2 cellular contexts compared by ENCODE assay signal in the genomic region with DNA sequence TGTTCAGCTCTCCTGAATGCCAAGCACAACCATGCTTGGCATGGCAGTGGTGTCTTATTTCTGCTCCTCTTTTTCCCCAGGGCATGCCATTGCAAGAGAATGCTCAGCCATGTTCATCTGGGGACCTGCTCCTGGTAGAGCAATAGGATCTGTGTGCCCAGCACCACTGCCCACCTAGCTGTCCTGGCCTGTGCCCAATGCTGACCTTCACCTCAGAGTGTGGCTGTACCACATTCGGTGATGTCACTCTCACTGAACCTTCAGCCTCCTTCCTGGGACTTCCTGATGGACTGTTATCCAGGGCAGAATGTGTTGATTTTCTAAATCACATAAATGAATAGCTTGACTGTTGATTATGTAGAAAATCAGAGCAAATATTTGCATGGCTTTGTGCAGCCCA.
TF ChIP-seq lines count a peak whose summit lies in the region.

No MANE protein-coding gene starts in this region.

TF ChIP-seq in liver, 16 proteins besides CTCF, POLR2A, EP300 and RAD21:
- TF ChIP-seq FOXA2 (IDR thresholded peaks at IDR 0.05) (no peak), RXRA (IDR thresholded peaks at IDR 0.05) (peak in 1 of 2 donors; percentile 53), MAX (IDR thresholded peaks at IDR 0.05) (no peak), TAF1 (conservative IDR thresholded peaks at IDR 0.05) (no peak), HNF4G (IDR thresholded peaks at IDR 0.05) (no peak), FOXA1 (IDR thresholded peaks at IDR 0.05) (no peak), REST (IDR thresholded peaks at IDR 0.05) (no peak), HNF4A (conservative IDR thresholded peaks at IDR 0.05) (peak in 1 of 2 donors; percentile 29), GABPA (IDR thresholded peaks at IDR 0.05 in 1 of 2, conservative IDR thresholded peaks at IDR 0.05 in 1 of 2) (no peak), JUND (IDR thresholded peaks at IDR 0.05) (peak in 1 of 2 donors; percentile 36), YY1 (IDR thresholded peaks at IDR 0.05) (no peak), SP1 (IDR thresholded peaks at IDR 0.05) (no peak)
- TF ChIP-seq, protein P1, sequence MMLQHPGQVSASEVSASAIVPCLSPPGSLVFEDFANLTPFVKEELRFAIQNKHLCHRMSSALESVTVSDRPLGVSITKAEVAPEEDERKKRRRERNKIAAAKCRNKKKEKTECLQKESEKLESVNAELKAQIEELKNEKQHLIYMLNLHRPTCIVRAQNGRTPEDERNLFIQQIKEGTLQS (IDR thresholded peaks at IDR 0.05) = no peak
- TF ChIP-seq, protein P2, sequence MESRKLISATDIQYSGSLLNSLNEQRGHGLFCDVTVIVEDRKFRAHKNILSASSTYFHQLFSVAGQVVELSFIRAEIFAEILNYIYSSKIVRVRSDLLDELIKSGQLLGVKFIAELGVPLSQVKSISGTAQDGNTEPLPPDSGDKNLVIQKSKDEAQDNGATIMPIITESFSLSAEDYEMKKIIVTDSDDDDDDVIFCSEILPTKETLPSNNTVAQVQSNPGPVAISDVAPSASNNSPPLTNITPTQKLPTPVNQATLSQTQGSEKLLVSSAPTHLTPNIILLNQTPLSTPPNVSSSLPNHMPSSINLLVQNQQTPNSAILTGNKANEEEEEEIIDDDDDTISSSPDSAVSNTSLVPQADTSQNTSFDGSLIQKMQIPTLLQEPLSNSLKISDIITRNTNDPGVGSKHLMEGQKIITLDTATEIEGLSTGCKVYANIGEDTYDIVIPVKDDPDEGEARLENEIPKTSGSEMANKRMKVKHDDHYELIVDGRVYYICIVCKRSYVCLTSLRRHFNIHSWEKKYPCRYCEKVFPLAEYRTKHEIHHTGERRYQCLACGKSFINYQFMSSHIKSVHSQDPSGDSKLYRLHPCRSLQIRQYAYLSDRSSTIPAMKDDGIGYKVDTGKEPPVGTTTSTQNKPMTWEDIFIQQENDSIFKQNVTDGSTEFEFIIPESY (IDR thresholded peaks at IDR 0.05) = no peak

TF ChIP-seq in HepG2, 621 proteins besides CTCF, POLR2A, EP300 and RAD21:
- TF ChIP-seq ARHGAP35 (CRISPR knock-in tag; IDR thresholded peaks at IDR 0.05; ENCODE audit: borderline replicate concordance) (no peak), ZNF576 (CRISPR knock-in tag; IDR thresholded peaks at IDR 0.05) (no peak), ZNF850 (CRISPR knock-in tag; conservative IDR thresholded peaks at IDR 0.05) (no peak), ZNF432 (CRISPR knock-in tag; IDR thresholded peaks at IDR 0.05; ENCODE audit: borderline replicate concordance) (no peak), MAFF (IDR thresholded peaks at IDR 0.05; ENCODE audit: low read depth, low read length) (no peak), NCOA1 (CRISPR knock-in tag; IDR thresholded peaks at IDR 0.05) (no peak), CENPT (CRISPR knock-in tag; IDR thresholded peaks at IDR 0.05; ENCODE audit: low read depth) (no peak), ZNF292 (CRISPR knock-in tag; IDR thresholded peaks at IDR 0.05; ENCODE audit: borderline replicate concordance, low read depth) (no peak), MTF1 (CRISPR knock-in tag; IDR thresholded peaks at IDR 0.05) (no peak), ZNF33A (CRISPR knock-in tag; IDR thresholded peaks at IDR 0.05; ENCODE audit: borderline replicate concordance) (no peak), TARDBP (CRISPR knock-in tag; IDR thresholded peaks at IDR 0.05) (no peak)
- TF ChIP-seq, protein P3, sequence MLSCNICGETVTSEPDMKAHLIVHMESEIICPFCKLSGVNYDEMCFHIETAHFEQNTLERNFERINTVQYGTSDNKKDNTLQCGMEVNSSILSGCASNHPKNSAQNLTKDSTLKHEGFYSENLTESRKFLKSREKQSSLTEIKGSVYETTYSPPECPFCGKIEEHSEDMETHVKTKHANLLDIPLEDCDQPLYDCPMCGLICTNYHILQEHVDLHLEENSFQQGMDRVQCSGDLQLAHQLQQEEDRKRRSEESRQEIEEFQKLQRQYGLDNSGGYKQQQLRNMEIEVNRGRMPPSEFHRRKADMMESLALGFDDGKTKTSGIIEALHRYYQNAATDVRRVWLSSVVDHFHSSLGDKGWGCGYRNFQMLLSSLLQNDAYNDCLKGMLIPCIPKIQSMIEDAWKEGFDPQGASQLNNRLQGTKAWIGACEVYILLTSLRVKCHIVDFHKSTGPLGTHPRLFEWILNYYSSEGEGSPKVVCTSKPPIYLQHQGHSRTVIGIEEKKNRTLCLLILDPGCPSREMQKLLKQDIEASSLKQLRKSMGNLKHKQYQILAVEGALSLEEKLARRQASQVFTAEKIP (CRISPR knock-in tag; IDR thresholded peaks at IDR 0.05; ENCODE audit: borderline replicate concordance) = no peak
